ENCODE assay signal across 19 cellular contexts in the genomic region with DNA sequence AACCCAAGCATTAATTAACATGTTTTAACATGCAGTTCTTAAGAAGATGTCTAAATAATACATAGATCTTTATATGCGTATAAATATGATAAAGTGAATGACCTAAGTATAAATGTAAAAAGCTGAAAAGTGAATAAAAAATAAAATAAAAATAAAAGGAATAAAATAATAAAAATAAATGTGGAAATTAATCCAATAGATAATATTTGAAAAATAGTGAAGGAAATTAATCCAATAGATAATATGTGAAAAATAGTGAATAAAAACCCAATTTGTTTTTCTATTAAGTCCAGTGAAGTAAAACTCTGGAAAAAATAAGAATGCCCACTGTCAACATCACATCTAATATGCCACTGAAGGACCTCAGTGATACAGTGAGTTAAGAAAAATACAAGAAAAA.
DNase-seq lines count a peak whose midpoint lies in the region; FAIRE-seq and TF ChIP-seq lines count a peak whose summit lies in the region.
"Had no signal": no experiment of that assay in that cellular context is flagged by ENCODE, and none has a peak within 500 bp of the region (broad histone marks: within the 10 kb centered on the region; RNA-seq: fewer than 3 reads in every experiment).

No MANE protein-coding gene starts in this region.

- H3K36me3 ChIP-seq in kidney (ENCODE audit: control insufficient read depth in 1 of 2, insufficient read depth in 2 of 2, low read length in 2 of 2) (no peaks in the 10 kb centered on the region), A673 (ENCODE audit: insufficient read depth, low read length, poor library complexity, severe bottlenecking) (no peaks in the 10 kb centered on the region)
- H3K36me3 ChIP-seq: BLaER1 had no signal

- no peaks in the 10 kb centered on the region for H3K9me3 ChIP-seq in kidney (ENCODE audit: control insufficient read depth in 1 of 2, low read length in 2 of 2)
- no peaks in the 10 kb centered on the region for H3K9me3 ChIP-seq in A673 (ENCODE audit: low read depth, low read length, poor library complexity, severe bottlenecking)
- H3K9me3 ChIP-seq: BLaER1, Caco-2 had no signal

- no peaks in the 10 kb centered on the region for H3K27me3 ChIP-seq in A673 (replicated peaks; ENCODE audit: insufficient read depth, low read depth, low read length, poor library complexity)
- H3K27me3 ChIP-seq: BLaER1 had no signal

- H3K4me1 ChIP-seq in kidney (ENCODE audit: control insufficient read depth in 1 of 2, insufficient read depth in 1 of 2, low read depth in 1 of 2, low read length in 2 of 2) = no peaks in the 10 kb centered on the region
- H3K4me1 ChIP-seq in A673 (ENCODE audit: insufficient read depth, low read length, poor library complexity, severe bottlenecking) = no peaks in the 10 kb centered on the region
- H3K4me1 ChIP-seq: BLaER1, Caco-2 had no signal

- H3K9ac ChIP-seq in kidney (ENCODE audit: low read length in 2 of 2) = no peak overlapping the region
- H3K9ac ChIP-seq: BLaER1 had no signal

- no peak for TF ChIP-seq CTCF in kidney (IDR thresholded peaks at IDR 0.05; ENCODE audit: borderline replicate concordance, extremely low read depth, insufficient read depth)
- no peak for TF ChIP-seq CTCF in A673 (conservative IDR thresholded peaks at IDR 0.05; ENCODE audit: low read depth, low read length)
- TF ChIP-seq CTCF in GM10248 (IDR thresholded peaks at IDR 0.05; ENCODE audit: control extremely low read depth, extremely low read depth, low read depth, missing control alignments) = no peak

- DNase-seq in RCC 7860 (ENCODE audit: low spot score) (no peak), kidney (no peak), A673 (ENCODE audit: low spot score) (no peak), GM10248 (ENCODE audit: extremely low spot score) (no peak)
- no peak for DNase-seq in stimulated activated CD4-positive, alpha-beta T cell treated with anti-CD3 and anti-CD28 coated beads, Interleukin-15, amount 100 ng/mL, for 24 hours
- DNase-seq: 8988T; Caco-2; CD4-positive, CD25-positive, alpha-beta regulatory T cell; CD8-positive, alpha-beta T cell; DMS153; DMS79; EL; GDM1; H9 had no signal

- CTCF ChIA-PET in A673 (lab: Charles Lee) (no interaction called here), GM10248 (lab: Yijun Ruan, JAX) (no interaction called here)

- POLR2A ChIA-PET in A673 (lab: Charles Lee; ENCODE audit: low non-redundant PET) = no interaction called here
- POLR2A ChIA-PET in GM10248 (lab: Yijun Ruan, JAX) = no interaction called here

- H3K4me3 ChIP-seq in kidney (ENCODE audit: low read length in 2 of 2) = no peak overlapping the region
- H3K4me3 ChIP-seq in A673 (ENCODE audit: low read depth, low read length, poor library complexity, severe bottlenecking) = no peak overlapping the region
- H3K4me3 ChIP-seq: BLaER1, GM23338 had no signal

- BruUV-seq in A673 (replicated peaks; lab: Mats Ljungman, UMichigan) = no TSS peak

- H3K27ac ChIP-seq in kidney (ENCODE audit: low read depth in 2 of 2, low read length in 2 of 2) = no peak overlapping the region
- H3K27ac ChIP-seq in A673 (ENCODE audit: low read depth, low read length, poor library complexity, severe bottlenecking) = no peak overlapping the region
- H3K27ac ChIP-seq: BLaER1, C4-2B had no signal

- intact Hi-C loops in kidney (cut with DNase I) (no loop called here), A673 (cut with micrococcal nuclease; ENCODE audit: unreplicated experiment) (no loop called here)

- FAIRE-seq in RCC 7860 (lab: Jason Lieb, UNC) (peak; percentile 27), colon (lab: Jason Lieb, UNC) (peak; percentile 38), kidney (lab: Jason Lieb, UNC) (peak; percentile 44)
- FAIRE-seq: GM18507 had no signal
